20 cellular contexts compared by ENCODE assay signal in genomic region chr3:171346011-171346410, GRCh38.
DNase-seq lines count a peak whose midpoint lies in the region; ATAC-seq and FAIRE-seq lines count a peak whose summit lies in the region.
"Had no signal": no experiment of that assay in that cellular context is flagged by ENCODE, and none has a peak within 500 bp of the region (broad histone marks: within the 10 kb centered on the region; RNA-seq: fewer than 3 reads in every experiment).

No MANE protein-coding gene starts in this region.

- H3K36me3 Mint-ChIP-seq in effector memory CD8-positive, alpha-beta T cell (ENCODE audit: insufficient read depth) = no peaks in the 10 kb centered on the region

- H3K27ac Mint-ChIP-seq in effector memory CD8-positive, alpha-beta T cell = peak overlapping the region; percentile 14 to 29

- DNase-seq in GM19239 (ENCODE audit: insufficient read length, low spot score) (no peak), COR-L47 (lab: John Stamatoyannopoulos, UW) (no peak), NCI-H526 (lab: John Stamatoyannopoulos, UW) (no peak), NCI-H226 (no peak)
- no peak for DNase-seq in effector memory CD8-positive, alpha-beta T cell
- DNase-seq: C1 segment of cervical spinal cord; CD8-positive, alpha-beta memory T cell; DMS79; KG1; NCI-H1105 treated with DMSO at 0.1 percent for 48 hours; NCI-H1694; NCI-H2081 treated with DMSO at 0.1 percent for 48 hours; NCI-H510A; NCI-H82; OCI-M1; RPMI8226; SHP77 treated with DMSO at 0.1 percent for 48 hours; SK-N-SH had no signal

- FAIRE-seq in GM19239 (lab: Jason Lieb, UNC) = peak; percentile 88

- no peaks in the 10 kb centered on the region for H3K27me3 Mint-ChIP-seq in effector memory CD8-positive, alpha-beta T cell
- H3K27me3 Mint-ChIP-seq: CD8-positive, alpha-beta memory T cell had no signal

- H3K9me3 Mint-ChIP-seq in effector memory CD8-positive, alpha-beta T cell = peaks cover 0 to 2% of the 10 kb centered on the region in 2 donors

- peaks cover 24 to 61% of the 10 kb centered on the region in 2 donors for H3K4me1 Mint-ChIP-seq in effector memory CD8-positive, alpha-beta T cell (ENCODE audit: low read depth in 2 of 2)

- H3K27ac ChIP-seq in angular gyrus (ENCODE audit: low read depth, low read length) (peak overlapping the region; percentile 1), temporal lobe (ENCODE audit: low read depth, low read length) (peak overlapping the region; percentile 33)

- no peak overlapping the region for H3K4me3 Mint-ChIP-seq in effector memory CD8-positive, alpha-beta T cell
- H3K4me3 Mint-ChIP-seq: CD8-positive, alpha-beta memory T cell had no signal

- ATAC-seq in effector memory CD8-positive, alpha-beta T cell (replicated peaks) = no peak
